In genomic region chr5:96113170-96113939, GRCh38 we compare ENCODE assay signal across 1 cellular context.
TF ChIP-seq lines count a peak whose summit lies in the region.

No MANE protein-coding gene starts in this region.

TF ChIP-seq in SK-N-SH treated with all-trans-retinoic acid at 6 μM for 48 hours, 23 proteins besides CTCF, POLR2A, EP300 and RAD21 (continued from another document):
- no peak for TF ChIP-seq CSRNP3 (CRISPR knock-in tag; IDR thresholded peaks at IDR 0.05)
- TF ChIP-seq ZNF565 (CRISPR knock-in tag; conservative IDR thresholded peaks at IDR 0.05; ENCODE audit: low read depth) = no peak
- no peak for TF ChIP-seq ZNF8 (CRISPR knock-in tag; IDR thresholded peaks at IDR 0.05)
- TF ChIP-seq, protein P1, sequence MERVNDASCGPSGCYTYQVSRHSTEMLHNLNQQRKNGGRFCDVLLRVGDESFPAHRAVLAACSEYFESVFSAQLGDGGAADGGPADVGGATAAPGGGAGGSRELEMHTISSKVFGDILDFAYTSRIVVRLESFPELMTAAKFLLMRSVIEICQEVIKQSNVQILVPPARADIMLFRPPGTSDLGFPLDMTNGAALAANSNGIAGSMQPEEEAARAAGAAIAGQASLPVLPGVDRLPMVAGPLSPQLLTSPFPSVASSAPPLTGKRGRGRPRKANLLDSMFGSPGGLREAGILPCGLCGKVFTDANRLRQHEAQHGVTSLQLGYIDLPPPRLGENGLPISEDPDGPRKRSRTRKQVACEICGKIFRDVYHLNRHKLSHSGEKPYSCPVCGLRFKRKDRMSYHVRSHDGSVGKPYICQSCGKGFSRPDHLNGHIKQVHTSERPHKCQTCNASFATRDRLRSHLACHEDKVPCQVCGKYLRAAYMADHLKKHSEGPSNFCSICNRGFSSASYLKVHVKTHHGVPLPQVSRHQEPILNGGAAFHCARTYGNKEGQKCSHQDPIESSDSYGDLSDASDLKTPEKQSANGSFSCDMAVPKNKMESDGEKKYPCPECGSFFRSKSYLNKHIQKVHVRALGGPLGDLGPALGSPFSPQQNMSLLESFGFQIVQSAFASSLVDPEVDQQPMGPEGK (CRISPR knock-in tag; IDR thresholded peaks at IDR 0.05; ENCODE audit: borderline replicate concordance) = no peak
